19 cellular contexts compared by ENCODE assay signal in genomic region chr4:98677799-98678198, GRCh38. TPM values are rescaled to one million over a fixed set of nuclear protein-coding genes. Genes with fewer than 3 reads are reported as not detected.
DNase-seq lines count a peak whose midpoint lies in the region; ATAC-seq, FAIRE-seq and TF ChIP-seq lines count a peak whose summit lies in the region.
"Had no signal": no experiment of that assay in that cellular context is flagged by ENCODE, and none has a peak within 500 bp of the region (broad histone marks: within the 10 kb centered on the region; RNA-seq: fewer than 3 reads in every experiment).

No MANE protein-coding gene starts in this region.

- H3K4me1 Mint-ChIP-seq in astrocyte (ENCODE audit: low read depth, unreplicated experiment) (peaks cover 7% of the 10 kb centered on the region), osteocyte (ENCODE audit: unreplicated experiment) (no peaks in the 10 kb centered on the region)

- H3K9me2 ChIP-seq in Loucy (replicated peaks; ENCODE audit: low read depth, low read length), result no peaks in the 10 kb centered on the region
- H3K9me2 ChIP-seq in Karpas-422 (replicated peaks; ENCODE audit: insufficient read depth, low read length), result no peaks in the 10 kb centered on the region

- H3K9me3 ChIP-seq in Loucy (ENCODE audit: insufficient read depth, low read depth, low read length) (no peaks in the 10 kb centered on the region), astrocyte (ENCODE audit: insufficient read depth, low read depth, low read length) (no peaks in the 10 kb centered on the region), Karpas-422 (ENCODE audit: low read length) (no peaks in the 10 kb centered on the region)
- H3K9me3 ChIP-seq: BLaER1 treated with 17β-estradiol and CSF1 and Interleukin-3, amounts not matched to agents 10 nM and 100 nM had no signal

- no peaks in the 10 kb centered on the region for H3F3A ChIP-seq in Loucy (ENCODE audit: low read depth)

- H2AFZ ChIP-seq in Loucy (ENCODE audit: low read length) (0 out of 2 replicates have a peak overlapping the region, but pooled peaks have one; percentile 10), astrocyte (ENCODE audit: low read depth, low read length) (no peak overlapping the region), Karpas-422 (ENCODE audit: low read length) (no peak overlapping the region)
- H2AFZ ChIP-seq: GM23248 had no signal

- no peak overlapping the region for H3K9ac ChIP-seq in Loucy (ENCODE audit: low read depth, low read length, poor library complexity, severe bottlenecking)
- no peak overlapping the region for H3K9ac ChIP-seq in astrocyte (ENCODE audit: low read length)
- no peak overlapping the region for H3K9ac ChIP-seq in mesendoderm (ENCODE audit: low read length)
- H3K9ac ChIP-seq in Karpas-422 (ENCODE audit: low read length), result no peak overlapping the region
- H3K9ac ChIP-seq: BLaER1 treated with 17β-estradiol and CSF1 and Interleukin-3, amounts not matched to agents 10 nM and 100 nM; GM23248 had no signal

- H3K27me3 ChIP-seq in Loucy (ENCODE audit: insufficient read depth, low read length, poor library complexity, severe bottlenecking) (no peaks in the 10 kb centered on the region), astrocyte (ENCODE audit: insufficient read depth, low read length) (no peaks in the 10 kb centered on the region), mesendoderm (ENCODE audit: insufficient read depth, low read length, poor library complexity) (no peaks in the 10 kb centered on the region), Karpas-422 (ENCODE audit: low read length) (no peaks in the 10 kb centered on the region)
- H3K27me3 ChIP-seq: BLaER1 treated with 17β-estradiol and CSF1 and Interleukin-3, amounts not matched to agents 10 nM and 100 nM had no signal

- H3K27ac Mint-ChIP-seq in astrocyte (ENCODE audit: unreplicated experiment) (peak overlapping the region; percentile 29), osteocyte (ENCODE audit: unreplicated experiment) (no peak overlapping the region)
- H3K27ac Mint-ChIP-seq: IgD-negative memory B cell had no signal

- H3K56ac ChIP-seq in mesendoderm (ENCODE audit: low read length), result no peak overlapping the region

- H2BK15ac ChIP-seq in mesendoderm (replicated peaks; ENCODE audit: low read depth), result peak overlapping the region; percentile 64

- H3K4me3 Mint-ChIP-seq in astrocyte (ENCODE audit: unreplicated experiment) (no peak overlapping the region), osteocyte (ENCODE audit: unreplicated experiment) (no peak overlapping the region)
- H3K4me3 Mint-ChIP-seq: CD4-positive, CD25-positive, alpha-beta regulatory T cell; IgD-negative memory B cell had no signal

- no peak overlapping the region for H3K23ac ChIP-seq in mesendoderm (ENCODE audit: low read length)

- H3K4me2 ChIP-seq in Loucy (ENCODE audit: low read depth, low read length, poor library complexity, severe bottlenecking), result no peak overlapping the region
- H3K4me2 ChIP-seq in astrocyte (ENCODE audit: low read length), result no peak overlapping the region
- no peak overlapping the region for H3K4me2 ChIP-seq in mesendoderm (ENCODE audit: low read length)
- no peak overlapping the region for H3K4me2 ChIP-seq in Karpas-422 (ENCODE audit: low read depth, low read length, poor library complexity, severe bottlenecking)
- H3K4me2 ChIP-seq: BLaER1 treated with 17β-estradiol and CSF1 and Interleukin-3, amounts not matched to agents 10 nM and 100 nM had no signal

- H4K20me1 ChIP-seq in Loucy (ENCODE audit: insufficient read depth, low read length, poor library complexity, severe bottlenecking) (no peaks in the 10 kb centered on the region), astrocyte (ENCODE audit: insufficient read depth, low read length) (no peaks in the 10 kb centered on the region), Karpas-422 (ENCODE audit: insufficient read depth, low read depth, low read length) (no peaks in the 10 kb centered on the region)
- H4K20me1 ChIP-seq: BLaER1 treated with 17β-estradiol and CSF1 and Interleukin-3, amounts not matched to agents 10 nM and 100 nM had no signal

- WGBS in mesendoderm (ENCODE audit: extremely low coverage, insufficient coverage, low lambda C conversion rate), result no CpG with 5 or more reads among the region's 3 CpGs

- no peak for TF ChIP-seq CTCF in Loucy (conservative IDR thresholded peaks at IDR 0.05; ENCODE audit: low read length)
- TF ChIP-seq CTCF in astrocyte (IDR thresholded peaks at IDR 0.05; ENCODE audit: insufficient read depth, low read depth, low read length), result no peak
- no peak for TF ChIP-seq CTCF in osteocyte (IDR thresholded peaks at IDR 0.05)

- H3K4ac ChIP-seq in mesendoderm (ENCODE audit: low read depth, low read length), result no peak overlapping the region

- ATAC-seq in GM18505 (IDR thresholded peaks at IDR 0.05; ENCODE audit: unreplicated experiment) (no peak), HG02970 (IDR thresholded peaks at IDR 0.05; ENCODE audit: low FRiP score, unreplicated experiment) (no peak)

- H2BK120ac ChIP-seq in mesendoderm (ENCODE audit: low read depth, low read length), result no peak overlapping the region

- H3K79me2 ChIP-seq in Loucy (ENCODE audit: insufficient read depth, low read length) (no peaks in the 10 kb centered on the region), astrocyte (ENCODE audit: insufficient read depth, low read length) (no peaks in the 10 kb centered on the region), mesendoderm (ENCODE audit: control insufficient read depth, insufficient read depth, low read length) (no peaks in the 10 kb centered on the region), Karpas-422 (ENCODE audit: low read length) (no peaks in the 10 kb centered on the region)

- no peak overlapping the region for H4K8ac ChIP-seq in mesendoderm (ENCODE audit: low read depth, low read length)

- TF ChIP-seq POLR2A in GM18505 (IDR thresholded peaks at IDR 0.05; ENCODE audit: borderline replicate concordance, extremely low read depth, insufficient read depth, insufficient read length), result no peak

- DNase-seq in EL (peak; percentile 20), astrocyte (ENCODE audit: low read depth) (no peak), mesendoderm (no peak), osteocyte (ENCODE audit: extremely low spot score, unreplicated experiment) (no peak), Karpas-422 (no peak)
- DNase-seq: ACHN; CD4-positive, CD25-positive, alpha-beta regulatory T cell; DMS 273 treated with DMSO at 0.1 percent for 48 hours; GM23248; KG1 had no signal

- FAIRE-seq in astrocyte (lab: Jason Lieb, UNC), result no peak
- FAIRE-seq: G401.6, GM12892, H54 had no signal

- H3K4me3 ChIP-seq in Loucy (ENCODE audit: low read length, poor library complexity, severe bottlenecking), result no peak overlapping the region
- H3K4me3 ChIP-seq in astrocyte (ENCODE audit: insufficient read depth, low read depth, low read length), result no peak overlapping the region
- H3K4me3 ChIP-seq in mesendoderm (ENCODE audit: low read length), result no peak overlapping the region
- H3K4me3 ChIP-seq in Karpas-422 (ENCODE audit: low read length), result no peak overlapping the region
- H3K4me3 ChIP-seq: BLaER1 treated with 17β-estradiol and CSF1 and Interleukin-3, amounts not matched to agents 10 nM and 100 nM; GM23248 had no signal

- no peaks in the 10 kb centered on the region for H3K36me3 ChIP-seq in Loucy (ENCODE audit: insufficient read depth, low read length)
- H3K36me3 ChIP-seq in astrocyte (ENCODE audit: insufficient read depth, low read length), result no peaks in the 10 kb centered on the region
- H3K36me3 ChIP-seq in mesendoderm (ENCODE audit: control insufficient read depth, insufficient read depth, low read length), result no peaks in the 10 kb centered on the region
- no peaks in the 10 kb centered on the region for H3K36me3 ChIP-seq in Karpas-422 (ENCODE audit: insufficient read depth, low read length)
- H3K36me3 ChIP-seq: BLaER1 treated with 17β-estradiol and CSF1 and Interleukin-3, amounts not matched to agents 10 nM and 100 nM had no signal

- H3K36me3 Mint-ChIP-seq in astrocyte (ENCODE audit: low read depth, unreplicated experiment) (no peaks in the 10 kb centered on the region), osteocyte (ENCODE audit: unreplicated experiment) (no peaks in the 10 kb centered on the region)
- H3K36me3 Mint-ChIP-seq: CD4-positive, CD25-positive, alpha-beta regulatory T cell had no signal

- H4K5ac ChIP-seq in mesendoderm (ENCODE audit: low read length), result no peak overlapping the region

- no peak overlapping the region for H2AK5ac ChIP-seq in mesendoderm (ENCODE audit: low read length)

- no peaks in the 10 kb centered on the region for H3K79me1 ChIP-seq in mesendoderm (ENCODE audit: low read length)

- H3K27ac ChIP-seq in astrocyte (ENCODE audit: low read depth, low read length) (no peak overlapping the region), mesendoderm (ENCODE audit: low read depth, low read length) (no peak overlapping the region), Karpas-422 (ENCODE audit: low read length) (no peak overlapping the region)
- H3K27ac ChIP-seq: BLaER1 treated with 17β-estradiol and CSF1 and Interleukin-3, amounts not matched to agents 10 nM and 100 nM; GM23248; HL-60 had no signal

- H3K9me3 Mint-ChIP-seq in astrocyte (ENCODE audit: unreplicated experiment) (no peaks in the 10 kb centered on the region), osteocyte (ENCODE audit: unreplicated experiment) (no peaks in the 10 kb centered on the region)
- H3K9me3 Mint-ChIP-seq: IgD-negative memory B cell had no signal

- H3K27me3 Mint-ChIP-seq in astrocyte (ENCODE audit: low read depth, unreplicated experiment), result peaks cover 2% of the 10 kb centered on the region
- H3K27me3 Mint-ChIP-seq in osteocyte (ENCODE audit: unreplicated experiment), result no peaks in the 10 kb centered on the region
- H3K27me3 Mint-ChIP-seq: CD4-positive, CD25-positive, alpha-beta regulatory T cell had no signal

- H3K4me1 ChIP-seq in Loucy (ENCODE audit: insufficient read depth, low read length, poor library complexity, severe bottlenecking) (peaks cover 6% of the 10 kb centered on the region), astrocyte (ENCODE audit: insufficient read depth, low read length) (no peaks in the 10 kb centered on the region), mesendoderm (ENCODE audit: control insufficient read depth, low read depth, low read length) (no peaks in the 10 kb centered on the region), Karpas-422 (ENCODE audit: low read length) (no peaks in the 10 kb centered on the region)
- H3K4me1 ChIP-seq: BLaER1 treated with 17β-estradiol and CSF1 and Interleukin-3, amounts not matched to agents 10 nM and 100 nM had no signal

- H2BK5ac ChIP-seq in mesendoderm (ENCODE audit: low read length), result no peak overlapping the region

- no peak overlapping the region for H3K18ac ChIP-seq in mesendoderm (ENCODE audit: low read length)

RNA-seq across cellular contexts. Expression of gene TSPAN5, which starts 19.4 kb away (rescaled TPM):
- total RNA-seq in astrocyte (61.4 and 69.0 TPM in 2 replicates), osteocyte (64.2 and 66.0 TPM in 2 replicates)
- polyA plus RNA-seq in mesendoderm (2013, experiment 1 of 2), result 5.9 TPM
- 6.0 TPM for polyA plus RNA-seq in mesendoderm (2013, experiment 2 of 2)
- total RNA-seq in Karpas-422 (2014; rRNA removed; shearing (Covaris generic); ENCODE audit: low replicate concordance), result 0.15 and 0.18 TPM in 2 replicates

Comparison
In these comparisons a context has a peak if more than half of its experiments do, and no peak if none do; other contexts are left out.
1. RNA of gene TSPAN5, which starts 19.4 kb away (total RNA-seq): 64.2 to 66.0 TPM in osteocyte and 61.4 to 69.0 TPM in astrocyte; 0.15 to 0.18 TPM in Karpas-422; every median in the first group is over 10 times any median in the second.